ENCODE assay signal across 21 cellular contexts in the genomic region with DNA sequence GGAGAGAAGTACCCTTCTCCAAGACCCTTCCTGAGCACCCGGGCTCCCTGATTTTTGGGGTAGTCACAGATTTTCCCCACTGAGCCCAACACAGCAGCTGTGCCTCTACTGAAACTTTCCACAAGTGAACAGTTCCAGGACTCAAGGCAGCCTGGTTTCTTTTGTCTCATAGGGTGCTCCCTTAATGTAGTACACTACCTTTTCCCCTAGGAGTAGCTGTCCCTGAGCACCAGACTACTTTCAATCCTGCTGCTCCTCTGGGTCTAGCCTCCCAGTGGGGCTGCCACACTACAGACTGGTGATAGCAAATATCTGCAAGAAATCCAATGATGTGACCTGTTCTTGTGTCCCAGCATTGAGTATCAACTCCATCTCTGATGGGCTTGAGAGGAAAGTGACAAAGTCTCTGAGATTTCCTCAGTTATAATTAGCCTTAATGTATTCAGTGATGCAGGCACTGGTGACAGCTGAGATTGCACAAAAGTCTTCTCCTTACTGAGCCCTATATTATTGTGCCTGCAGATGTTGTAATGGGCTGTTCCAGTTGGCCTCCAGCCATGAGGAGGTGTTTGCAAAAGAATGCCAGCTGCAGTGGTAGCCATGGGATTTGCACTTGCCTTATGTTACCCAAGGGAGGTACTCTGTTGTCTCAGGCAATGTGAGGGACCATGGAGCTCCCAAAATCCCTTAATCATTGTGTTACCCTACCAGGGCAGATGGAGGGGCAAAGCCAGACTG.
DNase-seq lines count a peak whose midpoint lies in the region; ATAC-seq, FAIRE-seq and TF ChIP-seq lines count a peak whose summit lies in the region.
"Had no signal": no experiment of that assay in that cellular context is flagged by ENCODE, and none has a peak within 500 bp of the region (broad histone marks: within the 10 kb centered on the region; RNA-seq: fewer than 3 reads in every experiment).

No MANE protein-coding gene starts in this region.

- H3K4me2 ChIP-seq in GM12878 (ENCODE audit: control insufficient read depth, insufficient read depth), result no peak overlapping the region
- H3K4me2 ChIP-seq: hepatocyte had no signal

- CTCF ChIA-PET in GM12878 (lab: Yijun Ruan, JAX), result no interaction called here
- CTCF ChIA-PET in activated CD8-positive, alpha-beta T cell treated with anti-CD3 and anti-CD28 coated beads, Interleukin-2, amount 10 ng/mL, durations not matched to agents 7 days and 5 days (lab: Charles Lee), result no interaction called here

- 0% methylated on average over 1 of the region's 1 CpG for WGBS in GM12878 (ENCODE audit: insufficient coverage, insufficient replicate concordance, low lambda C conversion rate, missing lambda C conversion rate)
- 100% methylated on average over 1 of the region's 1 CpG for WGBS in thyroid gland, 2 donors

- H3K9ac ChIP-seq in GM12878 (ENCODE audit: control insufficient read depth, insufficient read depth, low read length), result no peak overlapping the region

- SMC1A ChIA-PET in GM12878 (lab: Charles Lee; ENCODE audit: uncharacterized antibody, unreplicated experiment), result interaction anchor here (0.5 kb wide), 1 partner anchor 366 kb away, joined by 4 read pairs; no protein-coding TSS in a partner anchor

- TF ChIP-seq EP300 in GM12878 (IDR thresholded peaks at IDR 0.05; ENCODE audit: borderline replicate concordance in 1 of 2, control insufficient read depth in 1 of 2, low read depth in 2 of 2, low read length in 2 of 2), result no peak

- no peaks in the 10 kb centered on the region for H4K20me1 ChIP-seq in GM12878 (ENCODE audit: control insufficient read depth, insufficient read depth)

- DNase-seq in COR-L47 (lab: John Stamatoyannopoulos, UW) (peak; percentile 12), NAMALWA (ENCODE audit: low spot score) (peak; percentile 8), GM12878 (ENCODE audit: low read depth, low spot score) (no peak), iPS-NIHi7 (ENCODE audit: extremely low spot score) (peak; percentile 20), thyroid gland (no peak), Peyer's patch (no peak)
- no peak for DNase-seq in activated CD8-positive, alpha-beta T cell treated with anti-CD3 and anti-CD28 coated beads, Interleukin-2, amount 10 ng/mL, durations not matched to agents 7 days and 5 days
- DNase-seq: effector CD8-positive, alpha-beta T cell; GDM1; kidney glomerular epithelial cell; mesendoderm; NCI-H2227 treated with DMSO at 0.1 percent for 48 hours; spleen; stimulated activated CD8-positive, alpha-beta memory T cell treated with anti-CD3 and anti-CD28 coated beads, Interleukin-4, amount 100 ng/mL, for 48 hours; T1000 had no signal

- H3K79me2 ChIP-seq in GM12878 (ENCODE audit: control insufficient read depth, insufficient read depth, low read length), result no peaks in the 10 kb centered on the region
- H3K79me2 ChIP-seq: hepatocyte had no signal

- POLR2A ChIA-PET in GM12878 (lab: Charles Lee), result no interaction called here
- POLR2A ChIA-PET in activated CD8-positive, alpha-beta T cell treated with anti-CD3 and anti-CD28 coated beads, Interleukin-2, amount 10 ng/mL, durations not matched to agents 7 days and 5 days (lab: Charles Lee), result no interaction called here

- intact Hi-C loops in GM12878 (cut with micrococcal nuclease; ENCODE audit: unreplicated experiment), result no loop called here
- intact Hi-C loops in thyroid gland (cut with DNase I), result no loop called here

- H3K9me3 ChIP-seq in GM12878 (replicated peaks; ENCODE audit: control insufficient read depth, insufficient read depth, low read length), result no peaks in the 10 kb centered on the region
- no peaks in the 10 kb centered on the region for H3K9me3 ChIP-seq in thyroid gland
- no peaks in the 10 kb centered on the region for H3K9me3 ChIP-seq in Peyer's patch
- H3K9me3 ChIP-seq: suprapubic skin had no signal

- peak; percentile 36; the same call in 2 of the 3 replicates for ATAC-seq in GM12878
- ATAC-seq in activated CD8-positive, alpha-beta T cell treated with anti-CD3 and anti-CD28 coated beads, Interleukin-2, amount 10 ng/mL, durations not matched to agents 7 days and 5 days, result no peak

- H3K4me3 ChIP-seq in GM12878 (no peak overlapping the region), thyroid gland (replicated peaks in 1 of 3) (no peak overlapping the region), Peyer's patch (no peak overlapping the region)
- H3K4me3 ChIP-seq: hepatocyte, spleen, suprapubic skin had no signal

- no peak for TF ChIP-seq CTCF in GM12878 (IDR thresholded peaks at IDR 0.05 in 2 of 3, conservative IDR thresholded peaks at IDR 0.05 in 1 of 3; ENCODE audit: control insufficient read depth in 2 of 3, extremely low read depth in 1 of 3, insufficient read depth in 1 of 3, low read depth in 3 of 3, low read length in 3 of 3)
- no peak for TF ChIP-seq CTCF in thyroid gland (IDR thresholded peaks at IDR 0.05)
- no peak for TF ChIP-seq CTCF in Peyer's patch (IDR thresholded peaks at IDR 0.05)

- no TSS peak for BruUV-seq in GM12878 (replicated peaks; lab: Mats Ljungman, UMichigan)

- no peak overlapping the region for H3K27ac ChIP-seq in GM12878 (ENCODE audit: control insufficient read depth, insufficient read depth)
- no peak overlapping the region for H3K27ac ChIP-seq in thyroid gland
- no peak overlapping the region for H3K27ac ChIP-seq in Peyer's patch
- H3K27ac ChIP-seq: hepatocyte, spleen, suprapubic skin had no signal

- H3K27me3 Mint-ChIP-seq in activated CD8-positive, alpha-beta T cell treated with anti-CD3 and anti-CD28 coated beads, Interleukin-2, amount 10 ng/mL, durations not matched to agents 7 days and 5 days (ENCODE audit: low read depth), result no peaks in the 10 kb centered on the region
- H3K27me3 Mint-ChIP-seq: B cell; central memory CD8-positive, alpha-beta T cell; progenitor cell of endocrine pancreas had no signal

- H3K36me3 ChIP-seq in GM12878 (ENCODE audit: control insufficient read depth in 2 of 2, insufficient read depth in 2 of 2, low read length in 1 of 2), result no peaks in the 10 kb centered on the region
- H3K36me3 ChIP-seq in thyroid gland, result no peaks in the 10 kb centered on the region
- H3K36me3 ChIP-seq in Peyer's patch, result no peaks in the 10 kb centered on the region
- H3K36me3 ChIP-seq: spleen, suprapubic skin had no signal

- H2AFZ ChIP-seq in GM12878 (ENCODE audit: control insufficient read depth, low read depth, low read length), result no peak overlapping the region
- H2AFZ ChIP-seq: hepatocyte had no signal

- no peak for FAIRE-seq in GM12878 (lab: Jason Lieb, UNC)

- H3K4me1 ChIP-seq in GM12878 (ENCODE audit: control insufficient read depth, insufficient read depth, low read length) (no peaks in the 10 kb centered on the region), thyroid gland (no peaks in the 10 kb centered on the region), Peyer's patch (no peaks in the 10 kb centered on the region)
- H3K4me1 ChIP-seq: spleen, suprapubic skin had no signal

- peaks cover 14% of the 10 kb centered on the region for H3K9me3 Mint-ChIP-seq in activated CD8-positive, alpha-beta T cell treated with anti-CD3 and anti-CD28 coated beads, Interleukin-2, amount 10 ng/mL, durations not matched to agents 7 days and 5 days (ENCODE audit: insufficient read depth)

- no peak for TF ChIP-seq RAD21 in GM12878 (IDR thresholded peaks at IDR 0.05; ENCODE audit: insufficient read depth, low read depth, low read length)

- TF ChIP-seq POLR2A in GM12878 (IDR thresholded peaks at IDR 0.05; ENCODE audit: low read depth, low read length) (no peak), thyroid gland (IDR thresholded peaks at IDR 0.05) (no peak), Peyer's patch (IDR thresholded peaks at IDR 0.05) (no peak)

- H3K4me1 Mint-ChIP-seq in activated CD8-positive, alpha-beta T cell treated with anti-CD3 and anti-CD28 coated beads, Interleukin-2, amount 10 ng/mL, durations not matched to agents 7 days and 5 days (ENCODE audit: low read depth), result no peaks in the 10 kb centered on the region
- H3K4me1 Mint-ChIP-seq: B cell; central memory CD8-positive, alpha-beta T cell had no signal

- no peaks in the 10 kb centered on the region; a peak in 1 of 4 replicates for H3K27me3 ChIP-seq in GM12878 (replicated peaks in 1 of 2; ENCODE audit: control insufficient read depth in 2 of 2, insufficient read depth in 2 of 2, low read length in 1 of 2)
- H3K27me3 ChIP-seq in thyroid gland, result no peaks in the 10 kb centered on the region
- no peaks in the 10 kb centered on the region for H3K27me3 ChIP-seq in Peyer's patch
- H3K27me3 ChIP-seq: hepatocyte, spleen, suprapubic skin had no signal

- RAD21 ChIA-PET in GM12878 (lab: Charles Lee; ENCODE audit: unreplicated experiment), result no interaction called here

- no peak overlapping the region for H3K27ac Mint-ChIP-seq in activated CD8-positive, alpha-beta T cell treated with anti-CD3 and anti-CD28 coated beads, Interleukin-2, amount 10 ng/mL, durations not matched to agents 7 days and 5 days
- H3K27ac Mint-ChIP-seq: B cell, nephron, progenitor cell of endocrine pancreas had no signal

- in situ Hi-C loops in GM12878 (cut with MboI), result no loop called here

- H3K36me3 Mint-ChIP-seq in activated CD8-positive, alpha-beta T cell treated with anti-CD3 and anti-CD28 coated beads, Interleukin-2, amount 10 ng/mL, durations not matched to agents 7 days and 5 days (ENCODE audit: low read depth), result no peaks in the 10 kb centered on the region

- no peak overlapping the region for H3K4me3 Mint-ChIP-seq in activated CD8-positive, alpha-beta T cell treated with anti-CD3 and anti-CD28 coated beads, Interleukin-2, amount 10 ng/mL, durations not matched to agents 7 days and 5 days
- H3K4me3 Mint-ChIP-seq: B cell; central memory CD8-positive, alpha-beta T cell; nephron had no signal

TF ChIP-seq in GM12878, 131 proteins besides CTCF, POLR2A, EP300 and RAD21 (continues in another document):
- TF ChIP-seq ZNF384 (IDR thresholded peaks at IDR 0.05; ENCODE audit: borderline replicate concordance, low read depth, low read length), result no peak
- no peak for TF ChIP-seq ZBED1 (IDR thresholded peaks at IDR 0.05; ENCODE audit: borderline replicate concordance)
- no peak for TF ChIP-seq STAT1 (conservative IDR thresholded peaks at IDR 0.05)
- no peak for TF ChIP-seq SREBF2 (IDR thresholded peaks at IDR 0.05; ENCODE audit: low read length)
- TF ChIP-seq KLF5 (IDR thresholded peaks at IDR 0.05; ENCODE audit: partially characterized antibody), result no peak
- TF ChIP-seq SMC3 (IDR thresholded peaks at IDR 0.05; ENCODE audit: borderline replicate concordance, low read length), result no peak
- no peak for TF ChIP-seq YY1 (IDR thresholded peaks at IDR 0.05; ENCODE audit: low read depth, low read length)
- TF ChIP-seq TARDBP (IDR thresholded peaks at IDR 0.05; ENCODE audit: borderline replicate concordance), result no peak
- no peak for TF ChIP-seq MXI1 (IDR thresholded peaks at IDR 0.05; ENCODE audit: low read depth, low read length)
- TF ChIP-seq MTA2 (IDR thresholded peaks at IDR 0.05; ENCODE audit: low read depth), result no peak
- TF ChIP-seq ZNF207 (IDR thresholded peaks at IDR 0.05; ENCODE audit: borderline replicate concordance), result no peak
- TF ChIP-seq CBX3 (IDR thresholded peaks at IDR 0.05; ENCODE audit: borderline replicate concordance, low read depth), result no peak
- no peak for TF ChIP-seq CREB1 (IDR thresholded peaks at IDR 0.05; ENCODE audit: low read depth)

Comparison
In these comparisons a context has a peak if more than half of its experiments do, and no peak if none do; other contexts are left out.
1. DNase-seq: peak in COR-L47 (single experiment), NAMALWA (single experiment) and iPS-NIHi7 (single experiment); none in GM12878 (single experiment), activated CD8-positive, alpha-beta T cell treated with anti-CD3 and anti-CD28 coated beads, Interleukin-2, amount 10 ng/mL, durations not matched to agents 7 days and 5 days (single experiment), thyroid gland (0 of 2) and Peyer's patch (0 of 3).